1 cellular context compared by ENCODE assay signal in the genomic region with DNA sequence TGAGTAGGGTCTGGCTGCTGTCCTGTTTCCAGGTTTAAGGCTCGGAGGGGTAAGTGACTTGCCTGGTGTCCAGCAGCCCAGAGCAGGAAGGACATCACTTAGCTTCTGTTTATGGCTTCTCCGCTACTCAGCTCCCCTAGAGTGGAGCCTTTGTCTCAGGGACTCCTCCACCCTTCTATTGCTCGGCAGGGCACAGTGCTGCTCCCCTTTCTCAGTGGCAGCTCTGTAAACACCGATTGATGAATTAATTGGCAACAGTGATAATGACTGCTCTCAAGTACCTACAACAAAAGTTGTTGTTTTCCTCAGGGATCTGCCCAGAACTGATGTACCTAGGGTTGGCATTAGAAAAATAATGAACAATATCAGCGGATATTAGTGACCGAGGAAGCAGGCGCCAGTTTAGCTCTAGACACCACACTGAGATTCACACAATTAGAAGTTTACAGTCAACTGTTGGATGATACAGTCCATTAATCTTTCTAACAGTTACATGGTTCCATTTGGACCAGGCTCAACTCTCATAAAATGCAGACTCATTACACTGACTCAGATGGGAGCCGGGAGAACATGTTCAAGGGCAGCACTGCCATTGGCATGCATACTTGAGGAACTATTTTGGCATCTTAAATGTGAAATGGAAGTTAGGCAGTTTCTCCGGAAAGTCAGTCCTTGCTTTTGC.
TF ChIP-seq lines count a peak whose summit lies in the region.

No MANE protein-coding gene starts in this region.

TF ChIP-seq in Ishikawa, 13 proteins besides CTCF, POLR2A, EP300 and RAD21 (continued from another document):
- TF ChIP-seq ZBTB7A (IDR thresholded peaks at IDR 0.05; ENCODE audit: low read depth) (no peak), TCF12 (IDR thresholded peaks at IDR 0.05; ENCODE audit: low read depth) (peak; percentile 68)
